In the genomic region with DNA sequence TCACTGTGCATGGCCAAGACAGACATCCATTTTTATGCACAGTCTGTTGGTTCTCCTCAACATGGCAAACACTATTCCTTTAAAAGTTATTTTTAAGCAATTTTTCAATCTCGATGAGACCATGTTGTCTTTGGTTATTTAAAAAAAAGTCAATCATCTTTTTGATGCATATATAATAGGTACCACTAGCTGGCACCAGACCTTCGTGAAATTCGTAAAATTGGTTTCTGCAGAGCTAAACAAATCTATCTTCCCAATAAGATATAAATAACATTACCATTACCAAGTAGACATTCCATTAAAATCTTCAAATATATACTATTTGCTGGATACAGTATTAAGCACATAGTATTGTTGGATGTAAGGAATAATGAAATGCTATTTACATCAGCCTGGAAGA, we compare ENCODE assay signal across 19 cellular contexts.
DNase-seq lines count a peak whose midpoint lies in the region; ATAC-seq, FAIRE-seq and TF ChIP-seq lines count a peak whose summit lies in the region.
"Had no signal": no experiment of that assay in that cellular context is flagged by ENCODE, and none has a peak within 500 bp of the region (broad histone marks: within the 10 kb centered on the region; RNA-seq: fewer than 3 reads in every experiment).

No MANE protein-coding gene starts in this region.

- ATAC-seq in A549 (no peak), GM19328 (IDR thresholded peaks at IDR 0.05; ENCODE audit: unreplicated experiment) (no peak)
- ATAC-seq in activated naive CD4-positive, alpha-beta T cell treated with anti-CD3 and anti-CD28 coated beads, Interleukin-2, amount 50 U/mL, for 72 hours = no peak
- ATAC-seq: body of pancreas, left lobe of liver had no signal

- TF ChIP-seq CTCF in A549 (IDR thresholded peaks at IDR 0.05) (peak; percentile 24; the same call in 2 of the 3 replicates), epithelial cell of proximal tubule (conservative IDR thresholded peaks at IDR 0.05; ENCODE audit: low read depth, low read length) (peak; percentile 15), sigmoid colon (IDR thresholded peaks at IDR 0.05) (no peak)

- TF ChIP-seq EP300 in A549 (IDR thresholded peaks at IDR 0.05) (no peak), sigmoid colon (IDR thresholded peaks at IDR 0.05) (no peak)

- no peak for FAIRE-seq in A549 (lab: Jason Lieb, UNC)
- FAIRE-seq: D721Med, RCC 7860 had no signal

- no peak overlapping the region for H3K9ac ChIP-seq in GM23248

- H3K36me3 ChIP-seq in GM23248 (ENCODE audit: low read depth) (no peaks in the 10 kb centered on the region), sigmoid colon (no peaks in the 10 kb centered on the region)

- no peaks in the 10 kb centered on the region for H3K36me3 Mint-ChIP-seq in activated naive CD4-positive, alpha-beta T cell treated with anti-CD3 and anti-CD28 coated beads, Interleukin-2, amount 50 U/mL, for 72 hours

- peak; percentile 37 to 44; a peak in 3 of 5 replicates for TF ChIP-seq RAD21 in A549 (conservative IDR thresholded peaks at IDR 0.05 in 1 of 2, IDR thresholded peaks at IDR 0.05 in 1 of 2)

- 13% methylated on average over 3 of the region's 3 CpGs for WGBS in A549 (ENCODE audit: missing lambda C conversion rate)
- 39 to 44% methylated on average over 3 of the region's 3 CpGs for WGBS in GM23248 (ENCODE audit: low coverage in 1 of 2, low lambda C conversion rate in 2 of 2, missing lambda C conversion rate in 2 of 2), 2 experiments
- WGBS in sigmoid colon, 2 donors = 48 to 51% methylated on average over 3 of the region's 3 CpGs

- no peak for TF ChIP-seq POLR2A in A549 (IDR thresholded peaks at IDR 0.05; ENCODE audit: low read length)
- no peak for TF ChIP-seq POLR2A in sigmoid colon (IDR thresholded peaks at IDR 0.05)

- H3K9me3 Mint-ChIP-seq in activated naive CD4-positive, alpha-beta T cell treated with anti-CD3 and anti-CD28 coated beads, Interleukin-2, amount 50 U/mL, for 72 hours = no peaks in the 10 kb centered on the region
- H3K9me3 Mint-ChIP-seq: T-helper 1 cell treated with Interleukin-12 subunit alpha and Interleukin-12 subunit beta and Interleukin-4 antibody, amounts not matched to agents 30 μg/mL and 1 μg/mL, for 36 hours had no signal

- no peak overlapping the region for H3K4me2 ChIP-seq in A549
- peak overlapping the region; percentile 32 for H3K4me2 ChIP-seq in GM23248 (ENCODE audit: unreplicated experiment)

- no peak overlapping the region for H3K4me3 ChIP-seq in A549
- no peak overlapping the region for H3K4me3 ChIP-seq in GM23248
- H3K4me3 ChIP-seq in epithelial cell of proximal tubule (ENCODE audit: low read depth, low read length) = no peak overlapping the region
- H3K4me3 ChIP-seq in sigmoid colon = no peak overlapping the region
- H3K4me3 ChIP-seq: body of pancreas had no signal

- peaks cover 19% of the 10 kb centered on the region for H3F3A ChIP-seq in GM23248 (ENCODE audit: insufficient read depth)

- CTCF ChIA-PET in A549 (lab: Yijun Ruan, JAX) = interaction anchor here (0.6 to 2.5 kb wide), 3 partner anchors 10 to 99 kb away, joined by 3 to 7 read pairs (median 6); no protein-coding TSS in a partner anchor

- H3K27ac ChIP-seq in A549 (no peak overlapping the region), GM23248 (peak overlapping the region; percentile 61), sigmoid colon (no peak overlapping the region)
- H3K27ac ChIP-seq: body of pancreas had no signal

- H3K9me3 ChIP-seq in A549 = no peaks in the 10 kb centered on the region
- no peaks in the 10 kb centered on the region for H3K9me3 ChIP-seq in GM23248 (ENCODE audit: low read depth)
- no peaks in the 10 kb centered on the region for H3K9me3 ChIP-seq in sigmoid colon
- H3K9me3 ChIP-seq: body of pancreas had no signal

- no peaks in the 10 kb centered on the region for H3K4me1 ChIP-seq in A549
- peaks cover 16% of the 10 kb centered on the region for H3K4me1 ChIP-seq in GM23248 (ENCODE audit: insufficient read depth)
- no peaks in the 10 kb centered on the region for H3K4me1 ChIP-seq in sigmoid colon
- H3K4me1 ChIP-seq: body of pancreas had no signal

- POLR2A ChIA-PET in A549 (lab: Yijun Ruan, JAX) = interaction anchor here (0.7 kb wide), 1 partner anchor 801 kb away, joined by 4 read pairs; no protein-coding TSS in a partner anchor

- H3K9me2 ChIP-seq in GM23248 (ENCODE audit: insufficient read depth) = no peaks in the 10 kb centered on the region

- H3K27me3 ChIP-seq in GM23248 (replicated peaks; ENCODE audit: insufficient read depth) (no peaks in the 10 kb centered on the region), sigmoid colon (no peaks in the 10 kb centered on the region)
- H3K27me3 ChIP-seq: body of pancreas had no signal

- peak overlapping the region; percentile 20; the same call in 1 of the 2 replicates for H2AFZ ChIP-seq in GM23248

- no peaks in the 10 kb centered on the region for H4K20me1 ChIP-seq in GM23248 (ENCODE audit: insufficient read depth)

- DNase-seq in A549 (ENCODE audit: low read depth in 1 of 2, low spot score in 1 of 2) (no peak), GM23248 (peak; percentile 29), RKO (ENCODE audit: low spot score) (peak; percentile 22), epithelial cell of proximal tubule (ENCODE audit: low read depth) (no peak), sigmoid colon (no peak), foreskin melanocyte (no peak)
- no peak for DNase-seq in activated naive CD4-positive, alpha-beta T cell treated with anti-CD3 and anti-CD28 coated beads, Interleukin-2, amount 50 U/mL, for 72 hours (ENCODE audit: low spot score in 2 of 2)
- DNase-seq: activated CD4-positive, CD25-positive, alpha-beta regulatory T cell treated with anti-CD3 and anti-CD28 coated beads, Interleukin-2, amount 50 U/mL, for 72 hours; activated CD8-positive, alpha-beta memory T cell treated with anti-CD3 and anti-CD28 coated beads, Interleukin-2, amount 50 U/mL, for 4 hours; activated naive CD4-positive, alpha-beta T cell treated with Interleukin-2 at 50 U/mL for 16 hours; AML-193; body of pancreas; effector CD8-positive, alpha-beta T cell; posterior cingulate gyrus had no signal

- in situ Hi-C loops in GM23248 (cut with MboI) = loop anchor here (25.0 kb wide), 1 partner anchor 645 kb away; no protein-coding TSS in a partner anchor

- intact Hi-C loops in sigmoid colon (cut with DNase I) = no loop called here

- no peaks in the 10 kb centered on the region for H3K79me2 ChIP-seq in GM23248 (ENCODE audit: insufficient read depth)

- H3K27ac Mint-ChIP-seq in activated naive CD4-positive, alpha-beta T cell treated with anti-CD3 and anti-CD28 coated beads, Interleukin-2, amount 50 U/mL, for 72 hours = no peak overlapping the region
- H3K27ac Mint-ChIP-seq: T-helper 1 cell treated with Interleukin-12 subunit alpha and Interleukin-12 subunit beta and Interleukin-4 antibody, amounts not matched to agents 30 μg/mL and 1 μg/mL, for 36 hours had no signal

TF ChIP-seq in A549, 52 proteins besides CTCF, POLR2A, EP300 and RAD21:
- TF ChIP-seq MAFK (IDR thresholded peaks at IDR 0.05; ENCODE audit: partially characterized antibody) (no peak), HEYL (CRISPR knock-in tag; IDR thresholded peaks at IDR 0.05) (no peak), POLR2AphosphoS2 (conservative IDR thresholded peaks at IDR 0.05; ENCODE audit: low read length) (no peak), HOXB13 (CRISPR knock-in tag; IDR thresholded peaks at IDR 0.05; ENCODE audit: low read depth) (no peak), CBX2 (IDR thresholded peaks at IDR 0.05; ENCODE audit: borderline replicate concordance, low read depth) (no peak), HOXB5 (CRISPR knock-in tag; IDR thresholded peaks at IDR 0.05) (no peak), PHF8 (IDR thresholded peaks at IDR 0.05; ENCODE audit: borderline replicate concordance, low read depth) (no peak)
- TF ChIP-seq, protein P1, sequence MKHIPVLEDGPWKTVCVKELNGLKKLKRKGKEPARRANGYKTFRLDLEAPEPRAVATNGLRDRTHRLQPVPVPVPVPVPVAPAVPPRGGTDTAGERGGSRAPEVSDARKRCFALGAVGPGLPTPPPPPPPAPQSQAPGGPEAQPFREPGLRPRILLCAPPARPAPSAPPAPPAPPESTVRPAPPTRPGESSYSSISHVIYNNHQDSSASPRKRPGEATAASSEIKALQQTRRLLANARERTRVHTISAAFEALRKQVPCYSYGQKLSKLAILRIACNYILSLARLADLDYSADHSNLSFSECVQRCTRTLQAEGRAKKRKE (CRISPR knock-in tag; IDR thresholded peaks at IDR 0.05; ENCODE audit: low read depth) = no peak
- TF ChIP-seq, protein P2, sequence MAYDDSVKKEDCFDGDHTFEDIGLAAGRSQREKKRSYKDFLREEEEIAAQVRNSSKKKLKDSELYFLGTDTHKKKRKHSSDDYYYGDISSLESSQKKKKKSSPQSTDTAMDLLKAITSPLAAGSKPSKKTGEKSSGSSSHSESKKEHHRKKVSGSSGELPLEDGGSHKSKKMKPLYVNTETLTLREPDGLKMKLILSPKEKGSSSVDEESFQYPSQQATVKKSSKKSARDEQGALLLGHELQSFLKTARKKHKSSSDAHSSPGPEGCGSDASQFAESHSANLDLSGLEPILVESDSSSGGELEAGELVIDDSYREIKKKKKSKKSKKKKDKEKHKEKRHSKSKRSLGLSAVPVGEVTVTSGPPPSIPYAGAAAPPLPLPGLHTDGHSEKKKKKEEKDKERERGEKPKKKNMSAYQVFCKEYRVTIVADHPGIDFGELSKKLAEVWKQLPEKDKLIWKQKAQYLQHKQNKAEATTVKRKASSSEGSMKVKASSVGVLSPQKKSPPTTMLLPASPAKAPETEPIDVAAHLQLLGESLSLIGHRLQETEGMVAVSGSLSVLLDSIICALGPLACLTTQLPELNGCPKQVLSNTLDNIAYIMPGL (CRISPR knock-in tag; IDR thresholded peaks at IDR 0.05; ENCODE audit: borderline replicate concordance) = no peak

Comparison
In these comparisons a context has a peak if more than half of its experiments do, and no peak if none do; other contexts are left out.
1. DNase-seq: peak in GM23248 (single experiment) and RKO (single experiment); none in A549 (0 of 2), epithelial cell of proximal tubule (single experiment), sigmoid colon (single experiment), foreskin melanocyte (single experiment) and activated naive CD4-positive, alpha-beta T cell treated with anti-CD3 and anti-CD28 coated beads, Interleukin-2, amount 50 U/mL, for 72 hours (0 of 2).
2. CTCF ChIP-seq: peak in A549 (single experiment) and epithelial cell of proximal tubule (single experiment); none in sigmoid colon (0 of 4).